ENCODE assay signal across 12 cellular contexts in genomic region chr4:26150948-26151347, GRCh38.
A peak's percentile ranks its signal among the peaks of the same experiment; 100 is the strongest.
DNase-seq lines count a peak whose midpoint lies in the region; ATAC-seq, FAIRE-seq and TF ChIP-seq lines count a peak whose summit lies in the region.
"Had no signal": no experiment of that assay in that cellular context is flagged by ENCODE, and none has a peak within 500 bp of the region (broad histone marks: within the 10 kb centered on the region; RNA-seq: fewer than 3 reads in every experiment).

No MANE protein-coding gene starts in this region.

- peaks cover 4% of the 10 kb centered on the region for H3K9me3 Mint-ChIP-seq in natural killer cell treated with Interleukin-12 subunit alpha and Interleukin-12 subunit beta and Interleukin-15 and Interleukin-18, amount 100 ng/mL, for 72 hours

- H3K9me1 ChIP-seq in keratinocyte (ENCODE audit: control insufficient read depth, extremely low read depth, insufficient read depth, low read length): no peaks in the 10 kb centered on the region

- H3K4me3 Mint-ChIP-seq in natural killer cell treated with Interleukin-12 subunit alpha and Interleukin-12 subunit beta and Interleukin-15 and Interleukin-18, amount 100 ng/mL, for 72 hours: no peak overlapping the region

- peak overlapping the region in 1 of 2 donors; percentile 18 for H3K27ac Mint-ChIP-seq in natural killer cell treated with Interleukin-12 subunit alpha and Interleukin-12 subunit beta and Interleukin-15 and Interleukin-18, amount 100 ng/mL, for 72 hours
- H3K27ac Mint-ChIP-seq: progenitor cell of endocrine pancreas had no signal

- H2AFZ ChIP-seq in keratinocyte (ENCODE audit: control insufficient read depth, low read length): peak overlapping the region; percentile 56

- 74 to 80% (median 79%) methylated on average over 5 of the region's 5 CpGs for WGBS in heart left ventricle, 4 donors
- WGBS in right cardiac atrium: 67% methylated on average over 5 of the region's 5 CpGs

- H3K9me3 ChIP-seq in heart left ventricle: no peaks in the 10 kb centered on the region
- no peaks in the 10 kb centered on the region for H3K9me3 ChIP-seq in right cardiac atrium (ENCODE audit: control insufficient read depth, low read length)
- H3K9me3 ChIP-seq in keratinocyte (ENCODE audit: control insufficient read depth, low read depth, low read length): no peaks in the 10 kb centered on the region
- H3K9me3 ChIP-seq in vagina: no peaks in the 10 kb centered on the region
- H3K9me3 ChIP-seq: Caco-2, thyroid gland had no signal

- TF ChIP-seq CTCF in heart left ventricle (IDR thresholded peaks at IDR 0.05): no peak
- TF ChIP-seq CTCF in WI38 (IDR thresholded peaks at IDR 0.05; ENCODE audit: low read depth, low read length): 0 out of 2 replicates have a peak, but pooled peaks have one; percentile 13
- peak in 1 of 3 experiments; percentile 25 for TF ChIP-seq CTCF in keratinocyte (optimal IDR thresholded peaks at IDR 0.05 in 1 of 3, IDR thresholded peaks at IDR 0.05 in 1 of 3, conservative IDR thresholded peaks at IDR 0.05 in 1 of 3; ENCODE audit: extremely low read depth in 1 of 3, insufficient read depth in 2 of 3, low read length in 3 of 3)
- TF ChIP-seq CTCF in vagina (IDR thresholded peaks at IDR 0.05): no peak

- ATAC-seq in heart left ventricle (peak in 3 of 4 donors; percentile 40 to 46 (median 41)), right cardiac atrium (no peak), HG02642 (IDR thresholded peaks at IDR 0.05; ENCODE audit: poor library complexity, unreplicated experiment) (no peak)
- ATAC-seq in natural killer cell treated with Interleukin-12 subunit alpha and Interleukin-12 subunit beta and Interleukin-15 and Interleukin-18, amount 100 ng/mL, for 72 hours: no peak

- H3K4me1 ChIP-seq in heart left ventricle (peaks cover 0 to 35% (median 0%) of the 10 kb centered on the region in 12 donors), right cardiac atrium (ENCODE audit: control insufficient read depth, insufficient read depth, low read length) (no peaks in the 10 kb centered on the region), keratinocyte (ENCODE audit: control insufficient read depth, extremely low read depth, insufficient read depth, low read length) (peaks cover 7% of the 10 kb centered on the region), vagina (peaks cover 11% of the 10 kb centered on the region)
- H3K4me1 ChIP-seq: thyroid gland had no signal

- H3K36me3 Mint-ChIP-seq in natural killer cell treated with Interleukin-12 subunit alpha and Interleukin-12 subunit beta and Interleukin-15 and Interleukin-18, amount 100 ng/mL, for 72 hours: peaks cover 17% of the 10 kb centered on the region

- peak; percentile 51 for FAIRE-seq in keratinocyte (lab: Jason Lieb, UNC)

- dilution Hi-C loops in keratinocyte (cut with MboI; ENCODE audit: extremely low pct_ligation_motif_present, low sequenced_read_pairs): no loop called here

- no peak overlapping the region for H3K9ac ChIP-seq in keratinocyte (ENCODE audit: control insufficient read depth, extremely low read depth, insufficient read depth, low read length)

- peaks cover 15 to 21% of the 10 kb centered on the region in 2 donors for H3K4me1 Mint-ChIP-seq in natural killer cell treated with Interleukin-12 subunit alpha and Interleukin-12 subunit beta and Interleukin-15 and Interleukin-18, amount 100 ng/mL, for 72 hours (ENCODE audit: low read depth in 2 of 2)

- H3K27ac ChIP-seq in heart left ventricle (peak overlapping the region in 6 of 12 donors; percentile 14 to 74 (median 43)), right cardiac atrium (ENCODE audit: low read length) (no peak overlapping the region), keratinocyte (ENCODE audit: control insufficient read depth, insufficient read depth, low read length) (peak overlapping the region; percentile 5), vagina (peak overlapping the region; percentile 54)
- H3K27ac ChIP-seq: thyroid gland had no signal

- H4K20me1 ChIP-seq in keratinocyte (ENCODE audit: control insufficient read depth, extremely low read depth, insufficient read depth, low read length): no peaks in the 10 kb centered on the region

- peaks cover 7 to 16% of the 10 kb centered on the region in 2 donors for H3K27me3 Mint-ChIP-seq in natural killer cell treated with Interleukin-12 subunit alpha and Interleukin-12 subunit beta and Interleukin-15 and Interleukin-18, amount 100 ng/mL, for 72 hours

- DNase-seq in heart left ventricle (peak in 1 of 5 donors; percentile 32), right cardiac atrium (no peak), keratinocyte (ENCODE audit: low read depth, low spot score) (no peak), vagina (ENCODE audit: extremely low spot score in 2 of 2) (no peak), NK-92 (lab: John Stamatoyannopoulos, UW; ENCODE audit: unreplicated experiment) (no peak)
- DNase-seq in natural killer cell treated with Interleukin-12 subunit alpha and Interleukin-12 subunit beta and Interleukin-15 and Interleukin-18, amount 100 ng/mL, for 72 hours (ENCODE audit: low spot score): no peak
- DNase-seq: Caco-2, NCI-H1048, thyroid gland had no signal

- no peaks in the 10 kb centered on the region for H3K79me2 ChIP-seq in keratinocyte (ENCODE audit: control insufficient read depth, insufficient read depth, low read length)

- TF ChIP-seq POLR2A in heart left ventricle (IDR thresholded peaks at IDR 0.05): no peak
- no peak for TF ChIP-seq POLR2A in vagina (IDR thresholded peaks at IDR 0.05)

- H3K27me3 ChIP-seq in heart left ventricle (no peaks in the 10 kb centered on the region), right cardiac atrium (ENCODE audit: control insufficient read depth, insufficient read depth) (no peaks in the 10 kb centered on the region), keratinocyte (ENCODE audit: control insufficient read depth, extremely low read depth, insufficient read depth, low read length) (no peaks in the 10 kb centered on the region), vagina (no peaks in the 10 kb centered on the region)
- H3K27me3 ChIP-seq: thyroid gland had no signal

- intact Hi-C loops in heart left ventricle (cut with DNase I): no loop called here
- intact Hi-C loops in right cardiac atrium (cut with DNase I): no loop called here
- intact Hi-C loops in vagina (cut with DNase I): no loop called here

- H3K4me2 ChIP-seq in keratinocyte (ENCODE audit: control insufficient read depth, extremely low read depth, insufficient read depth, low read depth, low read length): peak overlapping the region; percentile 31

- no peaks in the 10 kb centered on the region for H3K36me3 ChIP-seq in heart left ventricle
- H3K36me3 ChIP-seq in keratinocyte (ENCODE audit: control insufficient read depth in 2 of 2, extremely low read depth in 1 of 2, insufficient read depth in 2 of 2, low read length in 2 of 2): no peaks in the 10 kb centered on the region
- no peaks in the 10 kb centered on the region for H3K36me3 ChIP-seq in vagina
- H3K36me3 ChIP-seq: thyroid gland had no signal

- H3K4me3 ChIP-seq in heart left ventricle (no peak overlapping the region), right cardiac atrium (ENCODE audit: low read length) (no peak overlapping the region), WI38 (ENCODE audit: low read depth, low read length) (no peak overlapping the region), keratinocyte (ENCODE audit: control insufficient read depth in 2 of 3, extremely low read depth in 1 of 3, insufficient read depth in 2 of 3, low read depth in 1 of 3, low read length in 3 of 3) (no peak overlapping the region), vagina (no peak overlapping the region)
- H3K4me3 ChIP-seq: thyroid gland had no signal

Comparison
In these comparisons a context has a peak if more than half of its experiments do, and no peak if none do; other contexts are left out.
1. ATAC-seq: peak in heart left ventricle (3 of 4); none in right cardiac atrium (0 of 2), natural killer cell treated with Interleukin-12 subunit alpha and Interleukin-12 subunit beta and Interleukin-15 and Interleukin-18, amount 100 ng/mL, for 72 hours (0 of 2) and HG02642 (single experiment).